9 cellular contexts compared by ENCODE assay signal in genomic region chr14:67285876-67286452, GRCh38. TPM values are rescaled to one million over a fixed set of nuclear protein-coding genes. Genes with fewer than 3 reads are reported as not detected.
A peak's percentile ranks its signal among the peaks of the same experiment; 100 is the strongest.
DNase-seq lines count a peak whose midpoint lies in the region; ATAC-seq, FAIRE-seq and TF ChIP-seq lines count a peak whose summit lies in the region.
"Had no signal": no experiment of that assay in that cellular context is flagged by ENCODE, and none has a peak within 500 bp of the region (broad histone marks: within the 10 kb centered on the region; RNA-seq: fewer than 3 reads in every experiment).

No MANE protein-coding gene starts in this region.

- H3K36me3 Mint-ChIP-seq in chondrocyte (ENCODE audit: low read depth): no peaks in the 10 kb centered on the region
- H3K36me3 Mint-ChIP-seq: activated naive CD8-positive, alpha-beta T cell treated with anti-CD3 and anti-CD28 coated beads, Interleukin-2, amount 10 ng/mL, durations not matched to agents 7 days and 5 days had no signal

- TF ChIP-seq POLR2A in GM12892 (IDR thresholded peaks at IDR 0.05; ENCODE audit: low read depth, low read length): no peak

- no peak overlapping the region for H3K4me3 Mint-ChIP-seq in chondrocyte (ENCODE audit: unreplicated experiment)
- H3K4me3 Mint-ChIP-seq: activated naive CD8-positive, alpha-beta T cell treated with anti-CD3 and anti-CD28 coated beads, Interleukin-2, amount 10 ng/mL, durations not matched to agents 7 days and 5 days had no signal

- H3K27ac Mint-ChIP-seq in chondrocyte (ENCODE audit: unreplicated experiment): peak overlapping the region; percentile 15
- H3K27ac Mint-ChIP-seq: activated naive CD8-positive, alpha-beta T cell treated with anti-CD3 and anti-CD28 coated beads, Interleukin-2, amount 10 ng/mL, durations not matched to agents 7 days and 5 days had no signal

- peak; percentile 90 for TF ChIP-seq CTCF in chondrocyte (IDR thresholded peaks at IDR 0.05)

- in situ Hi-C loops in ACHN (cut with HindIII; ENCODE audit: low pct_ligation_motif_present, low pct_unique_long_range_greater_than_20kb, low sequenced_read_pairs): no loop called here

- ATAC-seq in GM19463 (IDR thresholded peaks at IDR 0.05; ENCODE audit: unreplicated experiment) (no peak), GM19467 (IDR thresholded peaks at IDR 0.05; ENCODE audit: unreplicated experiment) (no peak)

- no peaks in the 10 kb centered on the region for H3K27me3 Mint-ChIP-seq in chondrocyte (ENCODE audit: low read depth)
- H3K27me3 Mint-ChIP-seq: activated naive CD8-positive, alpha-beta T cell treated with anti-CD3 and anti-CD28 coated beads, Interleukin-2, amount 10 ng/mL, durations not matched to agents 7 days and 5 days had no signal

- FAIRE-seq in GM12892 (lab: Jason Lieb, UNC): peak; percentile 9

- DNase-seq in ACHN (peak; percentile 62), GM12892 (ENCODE audit: insufficient read length) (no peak), NCI-H524 treated with DMSO at 0.1 percent for 48 hours (lab: John Stamatoyannopoulos, UW) (peak; percentile 41), chondrocyte (ENCODE audit: low spot score) (no peak), middle frontal gyrus (ENCODE audit: extremely low spot score, low spot score) (peak; percentile 32), NCI-H128 (lab: John Stamatoyannopoulos, UW; ENCODE audit: unreplicated experiment) (no peak)
- DNase-seq: activated naive CD8-positive, alpha-beta T cell treated with anti-CD3 and anti-CD28 coated beads, Interleukin-2, amount 10 ng/mL, durations not matched to agents 7 days and 5 days had no signal

- H3K9me3 Mint-ChIP-seq in chondrocyte (ENCODE audit: low read depth): no peaks in the 10 kb centered on the region
- H3K9me3 Mint-ChIP-seq: activated naive CD8-positive, alpha-beta T cell treated with anti-CD3 and anti-CD28 coated beads, Interleukin-2, amount 10 ng/mL, durations not matched to agents 7 days and 5 days had no signal

- no peaks in the 10 kb centered on the region for H3K4me1 Mint-ChIP-seq in chondrocyte (ENCODE audit: low read depth)
- H3K4me1 Mint-ChIP-seq: activated naive CD8-positive, alpha-beta T cell treated with anti-CD3 and anti-CD28 coated beads, Interleukin-2, amount 10 ng/mL, durations not matched to agents 7 days and 5 days had no signal

RNA-seq across cellular contexts. Expression of gene PALS1, which starts 44.7 kb away (rescaled TPM):
- polyA plus RNA-seq in GM12892 (2012; ENCODE audit: missing spikeins): 5.6 TPM
- total RNA-seq in chondrocyte: 12.5 to 14.5 TPM (median 14.3 TPM) in 3 replicates

Comparison
In these comparisons a context has a peak if more than half of its experiments do, and no peak if none do; other contexts are left out.
1. DNase-seq: peak in ACHN (single experiment), NCI-H524 treated with DMSO at 0.1 percent for 48 hours (single experiment) and middle frontal gyrus (single experiment); none in GM12892 (single experiment), chondrocyte (single experiment) and NCI-H128 (single experiment).